In the genomic region with DNA sequence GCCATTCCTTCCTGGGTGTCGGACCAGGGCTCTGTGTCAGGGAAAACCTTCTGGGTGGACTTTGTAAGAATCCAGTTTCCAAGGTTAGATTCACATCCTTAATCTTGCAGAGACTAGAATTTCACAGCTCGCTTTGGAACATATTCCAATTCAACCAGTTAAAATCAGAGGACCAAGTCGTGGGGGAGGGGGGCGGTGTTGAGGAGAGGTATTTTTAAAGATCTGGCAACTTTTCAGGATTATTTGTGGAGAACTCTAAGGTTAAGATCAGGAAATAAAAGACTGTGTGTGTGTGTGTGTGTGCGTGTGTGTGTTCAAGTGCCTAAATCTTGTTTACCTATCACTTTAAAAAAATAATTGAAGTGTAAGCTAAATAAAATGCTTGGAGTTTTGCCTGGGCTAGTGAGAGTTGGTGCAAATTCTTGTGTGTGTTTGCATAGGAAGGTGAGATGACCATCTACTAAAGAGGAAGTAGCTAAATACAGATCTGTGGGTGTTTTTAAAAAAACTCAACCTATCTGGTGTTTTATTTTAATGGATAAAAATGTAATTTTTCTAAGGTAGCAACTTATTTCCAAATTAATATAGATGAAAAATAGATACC, we compare ENCODE assay signal across 19 cellular contexts. TPM values are rescaled to one million over a fixed set of nuclear protein-coding genes. Genes with fewer than 3 reads are reported as not detected.
DNase-seq lines count a peak whose midpoint lies in the region; ATAC-seq, FAIRE-seq and TF ChIP-seq lines count a peak whose summit lies in the region.
"Had no signal": no experiment of that assay in that cellular context is flagged by ENCODE, and none has a peak within 500 bp of the region (broad histone marks: within the 10 kb centered on the region; RNA-seq: fewer than 3 reads in every experiment).

No MANE protein-coding gene starts in this region.

- no peak overlapping the region for H2AFZ ChIP-seq in K562 (ENCODE audit: low read depth, low read length)
- H2AFZ ChIP-seq: PC-9 had no signal

- CTCF ChIA-PET in K562 (lab: Yijun Ruan, JAX; ENCODE audit: low intra/inter-chr PET ratio) = no interaction called here

- in situ Hi-C loops in K562 (cut with MboI) = no loop called here

- intact Hi-C loops in K562 (cut with micrococcal nuclease) = no loop called here

- H3K27ac ChIP-seq in K562 (ENCODE audit: extremely low read depth, low read depth, low read length) = no peak overlapping the region
- H3K27ac ChIP-seq: PC-9 had no signal

- TF ChIP-seq POLR2A in K562 (conservative IDR thresholded peaks at IDR 0.05) = no peak

- H3K4me1 ChIP-seq in K562 (replicated peaks in 1 of 2; ENCODE audit: control insufficient read depth in 2 of 2, insufficient read depth in 2 of 2, low read length in 2 of 2) = peaks cover 5 to 21% of the 10 kb centered on the region in 2 experiments; a peak in 4 of 5 replicates

- peak; percentile 43; the same call in 1 of the 3 replicates for ATAC-seq in K562
- no peak for ATAC-seq in stimulated activated naive CD8-positive, alpha-beta T cell treated with anti-CD3 and anti-CD28 coated beads, Interleukin-15, amount 100 ng/mL, for 72 hours
- ATAC-seq: pancreas had no signal

- TF ChIP-seq EP300 in K562 (IDR thresholded peaks at IDR 0.05; ENCODE audit: low read length) = no peak

- no peak for FAIRE-seq in K562 (lab: Jason Lieb, UNC)
- FAIRE-seq: pancreas, small intestine had no signal

- H3K27me3 Mint-ChIP-seq in stimulated activated naive CD8-positive, alpha-beta T cell treated with anti-CD3 and anti-CD28 coated beads, Interleukin-15, amount 100 ng/mL, for 72 hours = peaks cover 54% of the 10 kb centered on the region

- POLR2A ChIA-PET in K562 (lab: Yijun Ruan, JAX) = interaction anchor here (0.6 to 24.8 kb wide), 11 partner anchors 10 to 956 kb away, joined by 3 to 383 read pairs (median 4); a partner anchor contains a TSS

- H3K4me3 ChIP-seq in K562 = no peak overlapping the region
- H3K4me3 ChIP-seq: pancreas, PC-9 had no signal

- peaks cover 19% of the 10 kb centered on the region for H3K36me3 ChIP-seq in K562 (ENCODE audit: control insufficient read depth, insufficient read depth, low read length)

- TF ChIP-seq CTCF in K562 (IDR thresholded peaks at IDR 0.05 in 2 of 3, conservative IDR thresholded peaks at IDR 0.05 in 1 of 3; ENCODE audit: insufficient read depth in 2 of 3, low read depth in 1 of 3, low read length in 3 of 3) = no peak

- H3K9me3 Mint-ChIP-seq in stimulated activated naive CD8-positive, alpha-beta T cell treated with anti-CD3 and anti-CD28 coated beads, Interleukin-15, amount 100 ng/mL, for 72 hours = no peaks in the 10 kb centered on the region

- H3K9ac ChIP-seq in K562 (ENCODE audit: insufficient read depth in 1 of 2, low read depth in 2 of 2, low read length in 2 of 2) = no peak overlapping the region

- no peak for TF ChIP-seq RAD21 in K562 (CRISPR knock-in tag; conservative IDR thresholded peaks at IDR 0.05 in 1 of 2, IDR thresholded peaks at IDR 0.05 in 1 of 2)

- 0 out of 2 replicates have a peak, but pooled peaks cover 6% of the 10 kb centered on the region for H4K20me1 ChIP-seq in K562 (replicated peaks; ENCODE audit: control insufficient read depth, insufficient read depth, low read length)

- H3K79me2 ChIP-seq in K562 (ENCODE audit: control insufficient read depth, insufficient read depth, low read length) = no peaks in the 10 kb centered on the region

- H3K4me2 ChIP-seq in K562 (ENCODE audit: insufficient read depth, low read length) = no peak overlapping the region
- H3K4me2 ChIP-seq: PC-9 had no signal

- peak; percentile 16 for DNase-seq in SKM-1 treated with dmso at 0.1 percent for 144 hours (lab: John Stamatoyannopoulos, UW; ENCODE audit: unreplicated experiment)
- no peak for DNase-seq in SKM-1 (lab: John Stamatoyannopoulos, UW; ENCODE audit: unreplicated experiment)
- DNase-seq in NCI-H2107 treated with DMSO at 0.1 percent for 48 hours (lab: John Stamatoyannopoulos, UW; ENCODE audit: unreplicated experiment) = peak; percentile 65
- DNase-seq in K562 (ENCODE audit: extremely low read depth in 1 of 4, low spot score in 3 of 4) = no peak
- DNase-seq in stimulated activated naive CD8-positive, alpha-beta T cell treated with anti-CD3 and anti-CD28 coated beads, Interleukin-15, amount 100 ng/mL, for 72 hours = no peak
- DNase-seq in DMS114 treated with DMSO at 0.1 percent for 48 hours (lab: John Stamatoyannopoulos, UW; ENCODE audit: unreplicated experiment) = no peak
- no peak for DNase-seq in SHP77 treated with DMSO at 0.1 percent for 48 hours (lab: John Stamatoyannopoulos, UW)
- no peak for DNase-seq in activated CD4-positive, CD25-positive, alpha-beta regulatory T cell (lab: John Stamatoyannopoulos, UW)
- DNase-seq: ACHN; activated CD8-positive, alpha-beta memory T cell treated with anti-CD3 and anti-CD28 coated beads, Interleukin-2, amount 50 U/mL, for 4 hours; activated naive CD4-positive, alpha-beta T cell treated with anti-CD3 and anti-CD28 coated beads, Interleukin-2, amount 50 U/mL, for 16 hours; foreskin fibroblast; midbrain; NCI-H187; small intestine; substantia nigra; SW 1271 had no signal

- no TSS peak for BruUV-seq in K562 (replicated peaks; lab: Mats Ljungman, UMichigan)

- H3K9me1 ChIP-seq in K562 (ENCODE audit: control insufficient read depth, insufficient read depth, low read length) = no peaks in the 10 kb centered on the region

- H3K27me3 ChIP-seq in K562 (ENCODE audit: control insufficient read depth in 2 of 2, insufficient read depth in 2 of 2, low read length in 2 of 2) = no peaks in the 10 kb centered on the region
- H3K27me3 ChIP-seq: pancreas had no signal

- H3K9me3 ChIP-seq in K562 (replicated peaks; ENCODE audit: control insufficient read depth, insufficient read depth, low read depth, low read length) = no peaks in the 10 kb centered on the region
- H3K9me3 ChIP-seq: pancreas had no signal

- peaks cover 14% of the 10 kb centered on the region for H3K4me1 Mint-ChIP-seq in stimulated activated naive CD8-positive, alpha-beta T cell treated with anti-CD3 and anti-CD28 coated beads, Interleukin-15, amount 100 ng/mL, for 72 hours

- no peak overlapping the region for H3K4me3 Mint-ChIP-seq in stimulated activated naive CD8-positive, alpha-beta T cell treated with anti-CD3 and anti-CD28 coated beads, Interleukin-15, amount 100 ng/mL, for 72 hours

- 32% methylated on average over 5 of the region's 5 CpGs for WGBS in K562 (ENCODE audit: insufficient coverage, low coverage, missing lambda C conversion rate)

- no peak overlapping the region for H3K27ac Mint-ChIP-seq in stimulated activated naive CD8-positive, alpha-beta T cell treated with anti-CD3 and anti-CD28 coated beads, Interleukin-15, amount 100 ng/mL, for 72 hours

TF ChIP-seq in K562, 482 proteins besides CTCF, POLR2A, EP300 and RAD21 (continues in another document):
- peak in 1 of 2 experiments; percentile 64; a peak in 2 of 4 replicates for TF ChIP-seq FOXA3 (CRISPR knock-in tag; conservative IDR thresholded peaks at IDR 0.05 in 1 of 2, IDR thresholded peaks at IDR 0.05 in 1 of 2)
- TF ChIP-seq, protein P1, sequence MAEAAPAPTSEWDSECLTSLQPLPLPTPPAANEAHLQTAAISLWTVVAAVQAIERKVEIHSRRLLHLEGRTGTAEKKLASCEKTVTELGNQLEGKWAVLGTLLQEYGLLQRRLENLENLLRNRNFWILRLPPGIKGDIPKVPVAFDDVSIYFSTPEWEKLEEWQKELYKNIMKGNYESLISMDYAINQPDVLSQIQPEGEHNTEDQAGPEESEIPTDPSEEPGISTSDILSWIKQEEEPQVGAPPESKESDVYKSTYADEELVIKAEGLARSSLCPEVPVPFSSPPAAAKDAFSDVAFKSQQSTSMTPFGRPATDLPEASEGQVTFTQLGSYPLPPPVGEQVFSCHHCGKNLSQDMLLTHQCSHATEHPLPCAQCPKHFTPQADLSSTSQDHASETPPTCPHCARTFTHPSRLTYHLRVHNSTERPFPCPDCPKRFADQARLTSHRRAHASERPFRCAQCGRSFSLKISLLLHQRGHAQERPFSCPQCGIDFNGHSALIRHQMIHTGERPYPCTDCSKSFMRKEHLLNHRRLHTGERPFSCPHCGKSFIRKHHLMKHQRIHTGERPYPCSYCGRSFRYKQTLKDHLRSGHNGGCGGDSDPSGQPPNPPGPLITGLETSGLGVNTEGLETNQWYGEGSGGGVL (CRISPR knock-in tag; IDR thresholded peaks at IDR 0.05) = no peak
- TF ChIP-seq TCF7L2 (IDR thresholded peaks at IDR 0.05; ENCODE audit: low read depth, low read length) = 0 out of 2 replicates have a peak, but pooled peaks have one; percentile 3
- peak; percentile 20; the same call in 1 of the 2 replicates for TF ChIP-seq SMARCA4 (IDR thresholded peaks at IDR 0.05)
- peak; percentile 63; the same call in 1 of the 2 replicates for TF ChIP-seq SMARCE1 (IDR thresholded peaks at IDR 0.05)
- peak; percentile 39; the same call in 1 of the 2 replicates for TF ChIP-seq DPF2 (IDR thresholded peaks at IDR 0.05)
- TF ChIP-seq ARID1B (IDR thresholded peaks at IDR 0.05) = peak; percentile 43
- TF ChIP-seq EP400 (IDR thresholded peaks at IDR 0.05) = 0 out of 2 replicates have a peak, but pooled peaks have one; percentile 8
- TF ChIP-seq C11orf30 (IDR thresholded peaks at IDR 0.05; ENCODE audit: low read depth) = peak; percentile 27; the same call in 1 of the 2 replicates

RNA-seq across cellular contexts. Expression of a gene that starts 21.8 kb away (rescaled TPM):
- 12.1 and 13.3 TPM in 2 replicates for total RNA-seq in K562 (2011; cell fraction: chromatin; rRNA removed; ENCODE audit: low replicate concordance)
- total RNA-seq in K562 (2011; cell fraction: nucleolus; rRNA removed) = 8.7 and 8.8 TPM in 2 replicates
- total RNA-seq in K562 (2011; cell fraction: nucleoplasm; rRNA removed) = 11.4 and 17.1 TPM in 2 replicates
- total RNA-seq in K562 (2014; rRNA removed) (1.8 and 3.6 TPM in 2 replicates), K562 (2014; rRNA removed; fragmentation: Illumina TruSeq; extraction: Trizol) (4.5 and 5.2 TPM in 2 replicates), K562 (2015; rRNA removed; fragmentation: Illumina TruSeq; extraction: Trizol) (2.5 and 2.8 TPM in 2 replicates), K562 (2021) (7.1 and 7.7 TPM in 2 replicates)
- polyA plus RNA-seq in K562 (2011; rRNA removed) (7.7 and 8.2 TPM in 2 replicates), K562 (2014; fragmentation: Illumina TruSeq; extraction: Trizol) (3.4 and 4.0 TPM in 2 replicates), K562 (2014; fragmentation: Nextera tagmentation; extraction: Ambion mirVana) (1 to 10 TPM; 3.8 to 5.0 TPM), K562 (2014; rRNA removed) (2.8 and 2.9 TPM in 2 replicates)
- polyA plus RNA-seq in K562 (2011; cell fraction: cytosol; rRNA removed) = 4.5 and 7.5 TPM in 2 replicates
- polyA plus RNA-seq in K562 (2011; cell fraction: nucleus; rRNA removed) = 3.9 and 5.1 TPM in 2 replicates
- 2.4 and 3.7 TPM in 2 replicates for polyA plus RNA-seq in K562 (2012)
- 26.9 and 28.8 TPM in 2 replicates for polyA minus RNA-seq in K562 (2011; rRNA and poly(A)+ RNA removed)
- 11.0 and 11.5 TPM in 2 replicates for polyA minus RNA-seq in K562 (2011; cell fraction: cytosol; rRNA and poly(A)+ RNA removed)
- 7.1 and 12.4 TPM in 2 replicates for polyA minus RNA-seq in K562 (2011; cell fraction: nucleus; rRNA and poly(A)+ RNA removed)

Comparison
In these comparisons a context has a peak if more than half of its experiments do, and no peak if none do; other contexts are left out.
1. DNase-seq: peak in SKM-1 treated with dmso at 0.1 percent for 144 hours (single experiment) and NCI-H2107 treated with DMSO at 0.1 percent for 48 hours (single experiment); none in SKM-1 (single experiment), K562 (0 of 4), stimulated activated naive CD8-positive, alpha-beta T cell treated with anti-CD3 and anti-CD28 coated beads, Interleukin-15, amount 100 ng/mL, for 72 hours (0 of 2), DMS114 treated with DMSO at 0.1 percent for 48 hours (single experiment), SHP77 treated with DMSO at 0.1 percent for 48 hours (single experiment) and activated CD4-positive, CD25-positive, alpha-beta regulatory T cell (0 of 4).